Comparison of ENCODE assay signal across 7 cellular contexts in the genomic region with DNA sequence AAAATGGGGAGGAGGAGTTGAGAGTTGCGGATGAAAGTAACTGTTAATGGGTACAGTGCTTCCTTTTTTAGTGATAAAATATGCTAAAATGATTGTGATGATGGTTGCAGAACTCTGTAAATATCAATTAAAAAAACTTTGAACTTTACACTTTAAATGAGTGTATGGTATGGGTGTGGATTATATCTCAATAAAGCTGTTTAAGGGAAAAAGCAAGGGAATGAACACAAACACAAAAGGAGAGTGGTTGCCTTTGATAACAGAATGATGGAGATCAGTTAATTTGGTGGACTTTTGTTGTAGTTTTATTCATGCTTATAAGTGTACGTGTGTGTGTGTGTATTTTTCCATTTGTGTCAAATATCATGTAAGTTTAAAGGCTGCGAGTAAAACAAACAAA.
"Had no signal": no experiment of that assay in that cellular context is flagged by ENCODE, and none has a peak within 500 bp of the region (broad histone marks: within the 10 kb centered on the region; RNA-seq: fewer than 3 reads in every experiment).

No MANE protein-coding gene starts in this region.

- H2AFZ ChIP-seq: GM23248 had no signal

- H3K27ac ChIP-seq: GM23248 had no signal

- H3K4me3 ChIP-seq: GM23248, HAP-1, K562 had no signal

- ATAC-seq: HCT116, K562 had no signal

- DNase-seq: GM23248, GOT3, H7, IMR-90 had no signal

- H3K36me3 ChIP-seq: HAP-1 had no signal

- H3K9ac ChIP-seq: GM23248 had no signal
